ENCODE assay signal across 1 cellular context in genomic region chr16:83915081-83915480, GRCh38.
TF ChIP-seq lines count a peak whose summit lies in the region.

No MANE protein-coding gene starts in this region.

TF ChIP-seq in GM23338, 12 proteins besides CTCF, POLR2A, EP300 and RAD21 (continued from another document):
- TF ChIP-seq REST (IDR thresholded peaks at IDR 0.05; ENCODE audit: unreplicated experiment) = no peak
- no peak for TF ChIP-seq ZNF114 (CRISPR knock-in tag; IDR thresholded peaks at IDR 0.05)
- TF ChIP-seq EZH2 (IDR thresholded peaks at IDR 0.05; ENCODE audit: low read depth, unreplicated experiment) = no peak
- no peak for TF ChIP-seq NANOG (IDR thresholded peaks at IDR 0.05; ENCODE audit: borderline replicate concordance)
- no peak for TF ChIP-seq ZNF331 (CRISPR knock-in tag; IDR thresholded peaks at IDR 0.05; ENCODE audit: low read depth)
